Comparison of ENCODE assay signal across 1 cellular context in the genomic region with DNA sequence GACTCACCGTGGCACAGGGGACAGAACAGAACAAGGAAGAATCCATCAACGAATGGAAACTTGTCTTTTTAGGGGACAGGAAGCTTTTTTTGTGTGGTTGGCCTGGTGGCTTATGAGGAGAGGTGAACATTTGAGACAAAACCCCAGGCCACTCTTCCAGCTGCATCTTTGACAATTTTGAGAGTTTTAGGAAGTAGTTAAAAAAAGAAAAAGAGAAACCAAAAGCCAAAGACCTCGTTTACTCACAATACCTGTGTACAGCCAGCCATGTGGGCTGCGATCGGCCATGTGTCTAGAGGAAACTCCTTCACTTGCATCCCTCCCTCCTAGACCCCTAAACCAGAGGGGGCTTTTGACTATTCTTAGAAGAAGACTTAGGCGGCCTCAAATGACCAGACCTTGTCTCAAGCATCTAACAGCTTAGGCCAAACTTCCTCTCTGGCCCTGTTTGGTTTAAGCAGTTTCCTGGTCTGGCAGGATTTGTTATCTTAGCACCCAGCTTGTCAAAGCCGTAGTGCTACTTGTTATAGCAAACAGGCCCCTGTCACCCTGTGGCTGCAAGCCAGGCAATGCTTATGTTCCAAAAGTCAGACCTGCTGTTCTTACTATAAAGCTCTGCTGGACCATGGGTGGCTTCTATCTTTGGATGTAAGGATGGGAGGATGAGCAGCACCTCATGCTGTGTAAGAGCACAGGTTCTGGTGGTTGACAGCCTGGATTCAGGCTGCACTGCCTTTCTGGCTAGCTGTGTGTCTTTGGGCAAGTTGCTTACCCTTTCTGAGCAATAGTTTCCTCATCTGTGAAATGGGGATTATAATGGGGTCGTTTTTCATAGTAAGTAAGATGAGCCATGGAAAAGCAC.
TF ChIP-seq lines count a peak whose summit lies in the region.

No MANE protein-coding gene starts in this region.

TF ChIP-seq in K562, 482 proteins besides CTCF, POLR2A, EP300 and RAD21 (continued from another document):
- TF ChIP-seq, protein P1, sequence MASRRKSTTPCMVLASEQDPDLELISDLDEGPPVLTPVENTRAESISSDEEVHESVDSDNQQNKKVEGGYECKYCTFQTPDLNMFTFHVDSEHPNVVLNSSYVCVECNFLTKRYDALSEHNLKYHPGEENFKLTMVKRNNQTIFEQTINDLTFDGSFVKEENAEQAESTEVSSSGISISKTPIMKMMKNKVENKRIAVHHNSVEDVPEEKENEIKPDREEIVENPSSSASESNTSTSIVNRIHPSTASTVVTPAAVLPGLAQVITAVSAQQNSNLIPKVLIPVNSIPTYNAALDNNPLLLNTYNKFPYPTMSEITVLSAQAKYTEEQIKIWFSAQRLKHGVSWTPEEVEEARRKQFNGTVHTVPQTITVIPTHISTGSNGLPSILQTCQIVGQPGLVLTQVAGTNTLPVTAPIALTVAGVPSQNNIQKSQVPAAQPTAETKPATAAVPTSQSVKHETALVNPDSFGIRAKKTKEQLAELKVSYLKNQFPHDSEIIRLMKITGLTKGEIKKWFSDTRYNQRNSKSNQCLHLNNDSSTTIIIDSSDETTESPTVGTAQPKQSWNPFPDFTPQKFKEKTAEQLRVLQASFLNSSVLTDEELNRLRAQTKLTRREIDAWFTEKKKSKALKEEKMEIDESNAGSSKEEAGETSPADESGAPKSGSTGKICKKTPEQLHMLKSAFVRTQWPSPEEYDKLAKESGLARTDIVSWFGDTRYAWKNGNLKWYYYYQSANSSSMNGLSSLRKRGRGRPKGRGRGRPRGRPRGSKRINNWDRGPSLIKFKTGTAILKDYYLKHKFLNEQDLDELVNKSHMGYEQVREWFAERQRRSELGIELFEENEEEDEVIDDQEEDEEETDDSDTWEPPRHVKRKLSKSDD (conservative IDR thresholded peaks at IDR 0.05; ENCODE audit: low read length): no peak
- 0 out of 4 replicates have a peak, but pooled peaks of 1 of the 2 experiments have one; percentile 33 for TF ChIP-seq MLLT1 (IDR thresholded peaks at IDR 0.05)
- TF ChIP-seq REST (CRISPR knock-in tag; IDR thresholded peaks at IDR 0.05; ENCODE audit: low read depth): 0 out of 2 replicates have a peak, but pooled peaks have one; percentile 46
- 0 out of 2 replicates have a peak, but pooled peaks have one; percentile 61 for TF ChIP-seq PHB2 (IDR thresholded peaks at IDR 0.05; ENCODE audit: low read depth)
- TF ChIP-seq, protein P2, sequence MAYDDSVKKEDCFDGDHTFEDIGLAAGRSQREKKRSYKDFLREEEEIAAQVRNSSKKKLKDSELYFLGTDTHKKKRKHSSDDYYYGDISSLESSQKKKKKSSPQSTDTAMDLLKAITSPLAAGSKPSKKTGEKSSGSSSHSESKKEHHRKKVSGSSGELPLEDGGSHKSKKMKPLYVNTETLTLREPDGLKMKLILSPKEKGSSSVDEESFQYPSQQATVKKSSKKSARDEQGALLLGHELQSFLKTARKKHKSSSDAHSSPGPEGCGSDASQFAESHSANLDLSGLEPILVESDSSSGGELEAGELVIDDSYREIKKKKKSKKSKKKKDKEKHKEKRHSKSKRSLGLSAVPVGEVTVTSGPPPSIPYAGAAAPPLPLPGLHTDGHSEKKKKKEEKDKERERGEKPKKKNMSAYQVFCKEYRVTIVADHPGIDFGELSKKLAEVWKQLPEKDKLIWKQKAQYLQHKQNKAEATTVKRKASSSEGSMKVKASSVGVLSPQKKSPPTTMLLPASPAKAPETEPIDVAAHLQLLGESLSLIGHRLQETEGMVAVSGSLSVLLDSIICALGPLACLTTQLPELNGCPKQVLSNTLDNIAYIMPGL (CRISPR knock-in tag; IDR thresholded peaks at IDR 0.05): no peak
- TF ChIP-seq ZBTB12 (CRISPR knock-in tag; IDR thresholded peaks at IDR 0.05): no peak
- peak; percentile 51; the same call in 1 of the 2 replicates for TF ChIP-seq CBX5 (IDR thresholded peaks at IDR 0.05; ENCODE audit: borderline replicate concordance, low read depth)
- TF ChIP-seq YY1 (IDR thresholded peaks at IDR 0.05; ENCODE audit: borderline replicate concordance in 1 of 3, control insufficient read depth in 1 of 3, extremely low read depth in 1 of 3, insufficient read depth in 3 of 3, insufficient read length in 1 of 3, insufficient replicate concordance in 2 of 3, low read depth in 1 of 3, low read length in 2 of 3): peak in 1 of 3 experiments; percentile 58
- peak; percentile 86 for TF ChIP-seq RNF2 (IDR thresholded peaks at IDR 0.05)
- TF ChIP-seq ZNF239 (CRISPR knock-in tag; IDR thresholded peaks at IDR 0.05): no peak
